10 cellular contexts compared by ENCODE assay signal in genomic region chr17:30236297-30236624, GRCh38. TPM values are rescaled to one million over a fixed set of nuclear protein-coding genes. Genes with fewer than 3 reads are reported as not detected.
A peak's percentile ranks its signal among the peaks of the same experiment; 100 is the strongest.
DNase-seq lines count a peak whose midpoint lies in the region; ATAC-seq, FAIRE-seq and TF ChIP-seq lines count a peak whose summit lies in the region.
"Had no signal": no experiment of that assay in that cellular context is flagged by ENCODE, and none has a peak within 500 bp of the region (broad histone marks: within the 10 kb centered on the region; RNA-seq: fewer than 3 reads in every experiment).

No MANE protein-coding gene starts in this region.

- no peak for FAIRE-seq in pancreas (lab: Jason Lieb, UNC)
- FAIRE-seq: TTC549 had no signal

- intact Hi-C loops in CD14-positive monocyte (cut with micrococcal nuclease): no loop called here
- intact Hi-C loops in pancreas (cut with DNase I): no loop called here

- DNase-seq in CD14-positive monocyte (ENCODE audit: low spot score) (no peak), nephron progenitor cell (no peak), HUDEP-2 (lab: John Stamatoyannopoulos, UW; ENCODE audit: unreplicated experiment in 76 of 76) (no peak), UCSD-AML1 (lab: John Stamatoyannopoulos, UW; ENCODE audit: unreplicated experiment) (no peak), AG20443 (ENCODE audit: low spot score) (no peak), pancreas (no peak)
- DNase-seq: cerebellar nuclear complex had no signal

- H3K4me3 ChIP-seq in HUES48 (ENCODE audit: low read depth, low read length) (peak overlapping the region; percentile 49; the same call in 1 of the 2 replicates), duodenal mucosa (ENCODE audit: low read depth in 1 of 2, low read length in 2 of 2) (peak overlapping the region; percentile 58 to 69), pancreas (peak overlapping the region in 2 of 4 donors; percentile 12 to 49)

- no peak overlapping the region for H3K27ac ChIP-seq in HUES48 (ENCODE audit: low read depth, low read length)
- no peak overlapping the region for H3K27ac ChIP-seq in duodenal mucosa (ENCODE audit: low read depth, low read length)
- no peak overlapping the region for H3K27ac ChIP-seq in pancreas

- H3K27me3 Mint-ChIP-seq in CD14-positive monocyte (ENCODE audit: low read depth in 3 of 3): peaks cover 73 to 84% (median 77%) of the 10 kb centered on the region in 3 donors
- H3K27me3 Mint-ChIP-seq in nephron progenitor cell (ENCODE audit: low read depth, poor library complexity): peaks cover 99% of the 10 kb centered on the region

- TF ChIP-seq CTCF in CD14-positive monocyte (IDR thresholded peaks at IDR 0.05) (no peak), nephron progenitor cell (IDR thresholded peaks at IDR 0.05) (no peak), pancreas (IDR thresholded peaks at IDR 0.05) (no peak)

- WGBS in pancreas, 2 donors: 72 to 78% methylated on average over 10 of the region's 10 CpGs

- H3K4me1 ChIP-seq in HUES48 (ENCODE audit: control insufficient read depth, insufficient read depth, low read length) (peaks cover 10% of the 10 kb centered on the region), duodenal mucosa (ENCODE audit: control insufficient read depth in 1 of 2, insufficient read depth in 2 of 2, low read length in 2 of 2) (peaks cover 20 to 21% of the 10 kb centered on the region in 2 donors), pancreas (peaks cover 0 to 3% (median 0%) of the 10 kb centered on the region in 3 donors)

- no peak overlapping the region for H3K27ac Mint-ChIP-seq in CD14-positive monocyte
- no peak overlapping the region for H3K27ac Mint-ChIP-seq in nephron progenitor cell

- no peak overlapping the region for H3K9ac ChIP-seq in HUES48 (ENCODE audit: low read depth, low read length)
- no peak overlapping the region for H3K9ac ChIP-seq in duodenal mucosa (ENCODE audit: low read depth in 1 of 2, low read length in 2 of 2)

- H3K27me3 ChIP-seq in HUES48 (ENCODE audit: control insufficient read depth, insufficient read depth, low read length) (peaks cover 72% of the 10 kb centered on the region), duodenal mucosa (ENCODE audit: control insufficient read depth in 1 of 2, insufficient read depth in 2 of 2, low read length in 2 of 2) (peaks cover 45 to 47% of the 10 kb centered on the region in 2 donors), pancreas (no peaks in the 10 kb centered on the region)

- H3K36me3 ChIP-seq in HUES48 (ENCODE audit: control insufficient read depth, insufficient read depth, low read length) (no peaks in the 10 kb centered on the region), duodenal mucosa (ENCODE audit: control insufficient read depth in 1 of 2, insufficient read depth in 2 of 2, low read length in 2 of 2) (no peaks in the 10 kb centered on the region), pancreas (no peaks in the 10 kb centered on the region)

- H3K4me1 Mint-ChIP-seq in CD14-positive monocyte: peaks cover 41% of the 10 kb centered on the region
- peaks cover 47% of the 10 kb centered on the region for H3K4me1 Mint-ChIP-seq in nephron progenitor cell

- no peaks in the 10 kb centered on the region for H3K9me3 ChIP-seq in HUES48 (ENCODE audit: control insufficient read depth, insufficient read depth, low read length)
- H3K9me3 ChIP-seq in duodenal mucosa (ENCODE audit: control insufficient read depth in 1 of 2, low read length in 2 of 2): no peaks in the 10 kb centered on the region
- H3K9me3 ChIP-seq in pancreas: no peaks in the 10 kb centered on the region

- H3K4me3 Mint-ChIP-seq in CD14-positive monocyte (peak overlapping the region; percentile 72 to 84), nephron progenitor cell (peak overlapping the region; percentile 82)

- H3K9me3 Mint-ChIP-seq in CD14-positive monocyte (peaks cover 0 to 32% (median 15%) of the 10 kb centered on the region in 7 donors), nephron progenitor cell (peaks cover 21% of the 10 kb centered on the region)

- no peak for ATAC-seq in pancreas

- H3K36me3 Mint-ChIP-seq in CD14-positive monocyte: peaks cover 0 to 11% of the 10 kb centered on the region in 2 donors
- H3K36me3 Mint-ChIP-seq in nephron progenitor cell (ENCODE audit: low read depth): peaks cover 5% of the 10 kb centered on the region

RNA-seq across cellular contexts. Expression of gene SLC6A4, which starts 0.8 kb away (rescaled TPM):
- polyA plus RNA-seq in CD14-positive monocyte: not detected
- under 1 TPM; 0.46 to 0.98 (median 0.87) TPM for total RNA-seq in pancreas
- polyA plus RNA-seq in pancreas: 1 to 10 TPM in 1 of 2 donors, under 1 TPM in 1; 0.42 to 3.1 TPM

RNA-seq across cellular contexts. Expression of gene BLMH, which starts 55.5 kb away (rescaled TPM):
- polyA plus RNA-seq in CD14-positive monocyte (10 to 100 TPM; 10.4 to 10.8 TPM), pancreas (10 to 100 TPM; 11.8 to 22.7 TPM)
- total RNA-seq in pancreas: 10 to 100 TPM; 16.3 to 24.6 (median 17.6) TPM
